Comparison of ENCODE assay signal across 29 cellular contexts in genomic region chr2:235061656-235062055, GRCh38.
"Had no signal": no experiment of that assay in that cellular context is flagged by ENCODE, and none has a peak within 500 bp of the region (broad histone marks: within the 10 kb centered on the region; RNA-seq: fewer than 3 reads in every experiment).

No MANE protein-coding gene starts in this region.

- H3K4me3 Mint-ChIP-seq: activated CD4-positive, alpha-beta memory T cell treated with anti-CD3 and anti-CD28 coated beads, Interleukin-2, amount 10 ng/mL, durations not matched to agents 7 days and 5 days; activated CD4-positive, alpha-beta T cell treated with anti-CD3 and anti-CD28 coated beads, Interleukin-2, amount 10 ng/mL, durations not matched to agents 7 days and 5 days; activated naive CD4-positive, alpha-beta T cell treated with anti-CD3 and anti-CD28 coated beads, Interleukin-2, amount 10 ng/mL, durations not matched to agents 7 days and 5 days; activated naive CD8-positive, alpha-beta T cell treated with anti-CD3 and anti-CD28 coated beads, Interleukin-2, amount 10 ng/mL, durations not matched to agents 7 days and 5 days; activated T-cell treated with anti-CD3 and anti-CD28 coated beads, Interleukin-2, amount 50 U/mL, for 24 hours; activated T-cell treated with anti-CD3 and anti-CD28 coated beads, Interleukin-2, amount 50 U/mL, for 72 hours; brain; WTC11 had no signal

- H3K4me1 Mint-ChIP-seq: activated CD4-positive, alpha-beta memory T cell treated with anti-CD3 and anti-CD28 coated beads, Interleukin-2, amount 10 ng/mL, durations not matched to agents 7 days and 5 days; activated CD4-positive, alpha-beta T cell treated with anti-CD3 and anti-CD28 coated beads, Interleukin-2, amount 10 ng/mL, durations not matched to agents 7 days and 5 days; activated naive CD4-positive, alpha-beta T cell treated with anti-CD3 and anti-CD28 coated beads, Interleukin-2, amount 10 ng/mL, durations not matched to agents 7 days and 5 days; activated naive CD8-positive, alpha-beta T cell treated with anti-CD3 and anti-CD28 coated beads, Interleukin-2, amount 10 ng/mL, durations not matched to agents 7 days and 5 days had no signal

- H3K27ac Mint-ChIP-seq: activated CD4-positive, alpha-beta memory T cell treated with anti-CD3 and anti-CD28 coated beads, Interleukin-2, amount 10 ng/mL, durations not matched to agents 7 days and 5 days; activated CD4-positive, alpha-beta T cell treated with anti-CD3 and anti-CD28 coated beads, Interleukin-2, amount 10 ng/mL, durations not matched to agents 7 days and 5 days; activated naive CD4-positive, alpha-beta T cell treated with anti-CD3 and anti-CD28 coated beads, Interleukin-2, amount 10 ng/mL, durations not matched to agents 7 days and 5 days; activated naive CD4-positive, alpha-beta T cell treated with anti-CD3 and anti-CD28 coated beads, Interleukin-2, amount 50 U/mL, for 72 hours; activated naive CD8-positive, alpha-beta T cell treated with anti-CD3 and anti-CD28 coated beads, Interleukin-2, amount 10 ng/mL, durations not matched to agents 7 days and 5 days; activated T-cell treated with anti-CD3 and anti-CD28 coated beads, Interleukin-2, amount 50 U/mL, for 24 hours; activated T-cell treated with anti-CD3 and anti-CD28 coated beads, Interleukin-2, amount 50 U/mL, for 72 hours; WTC11 had no signal

- H3K27ac ChIP-seq: ascending aorta, breast epithelium, cardiac muscle cell, colonic mucosa, epithelial cell of prostate, esophagus squamous epithelium, gastroesophageal sphincter, VCaP had no signal

- H3K4me1 ChIP-seq: breast epithelium, colonic mucosa, esophagus squamous epithelium had no signal

- ATAC-seq: activated naive CD4-positive, alpha-beta T cell treated with anti-CD3 and anti-CD28 coated beads, Interleukin-2, amount 50 U/mL, for 72 hours; activated T-cell treated with anti-CD3 and anti-CD28 coated beads, Interleukin-2, amount 50 U/mL, for 72 hours; gastroesophageal sphincter; WTC11 had no signal

- DNase-seq: activated CD4-positive, alpha-beta memory T cell treated with anti-CD3 and anti-CD28 coated beads, Interleukin-2, amount 10 ng/mL, durations not matched to agents 7 days and 5 days; activated CD4-positive, alpha-beta T cell treated with anti-CD3 and anti-CD28 coated beads for 1 hour; activated CD4-positive, alpha-beta T cell treated with anti-CD3 and anti-CD28 coated beads for 4 hours; activated CD4-positive, alpha-beta T cell treated with anti-CD3 and anti-CD28 coated beads, Interleukin-2, amount 10 ng/mL, durations not matched to agents 7 days and 5 days; activated CD4-positive, alpha-beta T cell treated with anti-CD3 and anti-CD28 coated beads, Interleukin-2, amount 50 U/mL, for 4 hours; activated CD8-positive, alpha-beta memory T cell treated with anti-CD3 and anti-CD28 coated beads, Interleukin-2, amount 50 U/mL, for 48 hours; activated gamma-delta T cell; activated naive CD4-positive, alpha-beta T cell; activated naive CD4-positive, alpha-beta T cell treated with anti-CD3 and anti-CD28 coated beads, Interleukin-2, amount 10 ng/mL, durations not matched to agents 7 days and 5 days; activated naive CD8-positive, alpha-beta T cell treated with anti-CD3 and anti-CD28 coated beads, Interleukin-2, amount 10 ng/mL, durations not matched to agents 7 days and 5 days; activated T-cell treated with anti-CD3 and anti-CD28 coated beads for 4 hours; activated T-cell treated with anti-CD3 and anti-CD28 coated beads, Interleukin-2, amount 50 U/mL, for 24 hours; activated T-cell treated with anti-CD3 and anti-CD28 coated beads, Interleukin-2, amount 50 U/mL, for 72 hours; central memory CD4-positive, alpha-beta T cell; cerebellar nuclear complex; colonic mucosa; effector CD8-positive, alpha-beta T cell; esophagus squamous epithelium; foreskin melanocyte; T-helper 2 cell had no signal

- H3K9me3 ChIP-seq: ascending aorta, breast epithelium, colonic mucosa, esophagus squamous epithelium, gastroesophageal sphincter had no signal

- H3K9me3 Mint-ChIP-seq: activated CD4-positive, alpha-beta memory T cell treated with anti-CD3 and anti-CD28 coated beads, Interleukin-2, amount 10 ng/mL, durations not matched to agents 7 days and 5 days; activated CD4-positive, alpha-beta T cell treated with anti-CD3 and anti-CD28 coated beads, Interleukin-2, amount 10 ng/mL, durations not matched to agents 7 days and 5 days; activated naive CD4-positive, alpha-beta T cell treated with anti-CD3 and anti-CD28 coated beads, Interleukin-2, amount 10 ng/mL, durations not matched to agents 7 days and 5 days; activated naive CD4-positive, alpha-beta T cell treated with anti-CD3 and anti-CD28 coated beads, Interleukin-2, amount 50 U/mL, for 72 hours; activated naive CD8-positive, alpha-beta T cell treated with anti-CD3 and anti-CD28 coated beads, Interleukin-2, amount 10 ng/mL, durations not matched to agents 7 days and 5 days; activated T-cell treated with anti-CD3 and anti-CD28 coated beads, Interleukin-2, amount 50 U/mL, for 24 hours had no signal

- H3K36me3 ChIP-seq: ascending aorta, breast epithelium, cardiac muscle cell, colonic mucosa, esophagus squamous epithelium, gastroesophageal sphincter had no signal

- H3K4me3 ChIP-seq: ascending aorta, breast epithelium, cardiac muscle cell, colonic mucosa, esophagus squamous epithelium, gastroesophageal sphincter had no signal

- H3K27me3 ChIP-seq: ascending aorta, breast epithelium, cardiac muscle cell, colonic mucosa, gastroesophageal sphincter had no signal

- H3K27me3 Mint-ChIP-seq: activated CD4-positive, alpha-beta T cell treated with anti-CD3 and anti-CD28 coated beads, Interleukin-2, amount 10 ng/mL, durations not matched to agents 7 days and 5 days had no signal

- H3K36me3 Mint-ChIP-seq: activated naive CD4-positive, alpha-beta T cell treated with anti-CD3 and anti-CD28 coated beads, Interleukin-2, amount 10 ng/mL, durations not matched to agents 7 days and 5 days; activated naive CD4-positive, alpha-beta T cell treated with anti-CD3 and anti-CD28 coated beads, Interleukin-2, amount 50 U/mL, for 72 hours; activated naive CD8-positive, alpha-beta T cell treated with anti-CD3 and anti-CD28 coated beads, Interleukin-2, amount 10 ng/mL, durations not matched to agents 7 days and 5 days; WTC11 had no signal
